35 cellular contexts compared by ENCODE assay signal in the genomic region with DNA sequence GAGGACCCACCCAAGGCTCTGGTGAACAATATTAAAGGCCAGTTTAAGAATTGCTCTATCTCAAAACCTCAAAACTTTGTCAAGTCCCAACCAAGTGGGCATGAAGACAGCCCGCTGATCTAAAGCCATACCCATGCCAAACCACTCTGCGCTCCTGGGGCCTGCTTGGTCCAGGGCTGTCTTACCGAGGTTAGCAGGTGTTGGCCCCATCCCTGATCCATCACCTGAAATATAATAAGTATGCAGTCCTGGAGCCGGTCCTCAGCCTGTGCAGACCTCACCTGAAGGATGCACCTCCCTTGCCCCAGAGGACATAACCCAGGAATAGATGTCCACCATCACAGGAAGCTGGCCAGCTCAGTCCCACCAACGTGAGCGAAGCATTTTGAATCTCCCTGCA.
"Had no signal": no experiment of that assay in that cellular context is flagged by ENCODE, and none has a peak within 500 bp of the region (broad histone marks: within the 10 kb centered on the region; RNA-seq: fewer than 3 reads in every experiment).

No MANE protein-coding gene starts in this region.

- H3K36me3 ChIP-seq: MG63 had no signal

- DNase-seq: Karpas-422, Kasumi-1, KBM-7, MG63, MM.1S, MV-4-11, NCI-H1048, NCI-H1092, NCI-H1092 treated with DMSO at 0.1 percent for 48 hours, NCI-H1105, NCI-H1105 treated with DMSO at 0.1 percent for 48 hours, NCI-H1417, NCI-H1417 treated with DMSO at 0.1 percent for 48 hours, NCI-H1436, NCI-H1436 treated with DMSO at 0.1 percent for 48 hours, NCI-H146, NCI-H1694, NCI-H1694 treated with DMSO at 0.1 percent for 48 hours, NCI-H187, NCI-H187 treated with DMSO at 0.1 percent for 48 hours, NCI-H1930, NCI-H2029, NCI-H2029 treated with DMSO at 0.1 percent for 48 hours, NCI-H2081, NCI-H2081 treated with DMSO at 0.1 percent for 48 hours, NCI-H2107, NCI-H2171, NCI-H2171 treated with DMSO at 0.1 percent for 48 hours, NCI-H2227 treated with DMSO at 0.1 percent for 48 hours, NCI-H226, NCI-H345, NCI-H446, NCI-H446 treated with DMSO at 0.1 percent for 48 hours, NCI-H510A had no signal

- H3K27me3 ChIP-seq: MG63 had no signal

- H3K4me3 ChIP-seq: MG63 had no signal

- H3K27ac ChIP-seq: KMS-11 had no signal
